ENCODE assay signal across 1 cellular context in the genomic region with DNA sequence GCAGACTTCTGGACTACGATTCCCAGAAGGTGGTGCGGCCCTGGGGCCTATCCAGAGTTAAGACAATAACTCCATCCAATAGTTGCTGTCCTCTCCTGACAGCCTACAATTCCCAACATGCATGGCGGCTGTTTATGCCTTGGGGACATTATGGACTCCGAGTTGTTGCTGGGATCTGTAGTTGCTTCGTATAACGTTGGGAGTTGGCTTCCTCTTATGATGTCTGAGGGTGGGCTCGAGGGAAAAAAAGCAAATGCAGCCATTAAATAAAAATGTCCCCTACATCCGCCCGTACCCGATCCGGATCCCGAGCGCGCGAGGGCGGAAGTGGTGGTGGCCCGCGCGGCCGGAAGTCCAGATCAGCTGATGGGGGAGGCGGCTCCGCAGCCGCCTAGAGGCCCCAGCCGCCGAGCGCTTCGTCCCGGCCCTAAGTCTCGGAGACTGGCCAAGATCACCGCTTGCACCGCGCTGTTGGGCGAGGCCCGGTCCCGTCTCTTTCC.
TF ChIP-seq lines count a peak whose summit lies in the region.

A gene with protein sequence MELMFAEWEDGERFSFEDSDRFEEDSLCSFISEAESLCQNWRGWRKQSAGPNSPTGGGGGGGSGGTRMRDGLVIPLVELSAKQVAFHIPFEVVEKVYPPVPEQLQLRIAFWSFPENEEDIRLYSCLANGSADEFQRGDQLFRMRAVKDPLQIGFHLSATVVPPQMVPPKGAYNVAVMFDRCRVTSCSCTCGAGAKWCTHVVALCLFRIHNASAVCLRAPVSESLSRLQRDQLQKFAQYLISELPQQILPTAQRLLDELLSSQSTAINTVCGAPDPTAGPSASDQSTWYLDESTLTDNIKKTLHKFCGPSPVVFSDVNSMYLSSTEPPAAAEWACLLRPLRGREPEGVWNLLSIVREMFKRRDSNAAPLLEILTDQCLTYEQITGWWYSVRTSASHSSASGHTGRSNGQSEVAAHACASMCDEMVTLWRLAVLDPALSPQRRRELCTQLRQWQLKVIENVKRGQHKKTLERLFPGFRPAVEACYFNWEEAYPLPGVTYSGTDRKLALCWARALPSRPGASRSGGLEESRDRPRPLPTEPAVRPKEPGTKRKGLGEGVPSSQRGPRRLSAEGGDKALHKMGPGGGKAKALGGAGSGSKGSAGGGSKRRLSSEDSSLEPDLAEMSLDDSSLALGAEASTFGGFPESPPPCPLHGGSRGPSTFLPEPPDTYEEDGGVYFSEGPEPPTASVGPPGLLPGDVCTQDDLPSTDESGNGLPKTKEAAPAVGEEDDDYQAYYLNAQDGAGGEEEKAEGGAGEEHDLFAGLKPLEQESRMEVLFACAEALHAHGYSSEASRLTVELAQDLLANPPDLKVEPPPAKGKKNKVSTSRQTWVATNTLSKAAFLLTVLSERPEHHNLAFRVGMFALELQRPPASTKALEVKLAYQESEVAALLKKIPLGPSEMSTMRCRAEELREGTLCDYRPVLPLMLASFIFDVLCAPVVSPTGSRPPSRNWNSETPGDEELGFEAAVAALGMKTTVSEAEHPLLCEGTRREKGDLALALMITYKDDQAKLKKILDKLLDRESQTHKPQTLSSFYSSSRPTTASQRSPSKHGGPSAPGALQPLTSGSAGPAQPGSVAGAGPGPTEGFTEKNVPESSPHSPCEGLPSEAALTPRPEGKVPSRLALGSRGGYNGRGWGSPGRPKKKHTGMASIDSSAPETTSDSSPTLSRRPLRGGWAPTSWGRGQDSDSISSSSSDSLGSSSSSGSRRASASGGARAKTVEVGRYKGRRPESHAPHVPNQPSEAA (N-terminal part only) (plus strand): TSS at position 386 of the 500 bp plus-strand sequence. CDS start 273 bp downstream, outside the sequence.

TF ChIP-seq in GM12878, 131 proteins besides CTCF, POLR2A, EP300 and RAD21 (continued from another document and continues in another):
- TF ChIP-seq, protein P1, sequence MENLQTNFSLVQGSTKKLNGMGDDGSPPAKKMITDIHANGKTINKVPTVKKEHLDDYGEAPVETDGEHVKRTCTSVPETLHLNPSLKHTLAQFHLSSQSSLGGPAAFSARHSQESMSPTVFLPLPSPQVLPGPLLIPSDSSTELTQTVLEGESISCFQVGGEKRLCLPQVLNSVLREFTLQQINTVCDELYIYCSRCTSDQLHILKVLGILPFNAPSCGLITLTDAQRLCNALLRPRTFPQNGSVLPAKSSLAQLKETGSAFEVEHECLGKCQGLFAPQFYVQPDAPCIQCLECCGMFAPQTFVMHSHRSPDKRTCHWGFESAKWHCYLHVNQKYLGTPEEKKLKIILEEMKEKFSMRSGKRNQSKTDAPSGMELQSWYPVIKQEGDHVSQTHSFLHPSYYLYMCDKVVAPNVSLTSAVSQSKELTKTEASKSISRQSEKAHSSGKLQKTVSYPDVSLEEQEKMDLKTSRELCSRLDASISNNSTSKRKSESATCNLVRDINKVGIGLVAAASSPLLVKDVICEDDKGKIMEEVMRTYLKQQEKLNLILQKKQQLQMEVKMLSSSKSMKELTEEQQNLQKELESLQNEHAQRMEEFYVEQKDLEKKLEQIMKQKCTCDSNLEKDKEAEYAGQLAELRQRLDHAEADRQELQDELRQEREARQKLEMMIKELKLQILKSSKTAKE (IDR thresholded peaks at IDR 0.05; ENCODE audit: low read depth, poor library complexity, severe bottlenecking) = peak; percentile 38
- peak; percentile 60; the same call in 1 of the 2 replicates for TF ChIP-seq TAF1 (IDR thresholded peaks at IDR 0.05; ENCODE audit: borderline replicate concordance, low read depth, low read length)
- TF ChIP-seq, protein P2, sequence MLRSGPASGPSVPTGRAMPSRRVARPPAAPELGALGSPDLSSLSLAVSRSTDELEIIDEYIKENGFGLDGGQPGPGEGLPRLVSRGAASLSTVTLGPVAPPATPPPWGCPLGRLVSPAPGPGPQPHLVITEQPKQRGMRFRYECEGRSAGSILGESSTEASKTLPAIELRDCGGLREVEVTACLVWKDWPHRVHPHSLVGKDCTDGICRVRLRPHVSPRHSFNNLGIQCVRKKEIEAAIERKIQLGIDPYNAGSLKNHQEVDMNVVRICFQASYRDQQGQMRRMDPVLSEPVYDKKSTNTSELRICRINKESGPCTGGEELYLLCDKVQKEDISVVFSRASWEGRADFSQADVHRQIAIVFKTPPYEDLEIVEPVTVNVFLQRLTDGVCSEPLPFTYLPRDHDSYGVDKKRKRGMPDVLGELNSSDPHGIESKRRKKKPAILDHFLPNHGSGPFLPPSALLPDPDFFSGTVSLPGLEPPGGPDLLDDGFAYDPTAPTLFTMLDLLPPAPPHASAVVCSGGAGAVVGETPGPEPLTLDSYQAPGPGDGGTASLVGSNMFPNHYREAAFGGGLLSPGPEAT (IDR thresholded peaks at IDR 0.05; ENCODE audit: low read depth) = peak; percentile 88
- TF ChIP-seq, protein P3, sequence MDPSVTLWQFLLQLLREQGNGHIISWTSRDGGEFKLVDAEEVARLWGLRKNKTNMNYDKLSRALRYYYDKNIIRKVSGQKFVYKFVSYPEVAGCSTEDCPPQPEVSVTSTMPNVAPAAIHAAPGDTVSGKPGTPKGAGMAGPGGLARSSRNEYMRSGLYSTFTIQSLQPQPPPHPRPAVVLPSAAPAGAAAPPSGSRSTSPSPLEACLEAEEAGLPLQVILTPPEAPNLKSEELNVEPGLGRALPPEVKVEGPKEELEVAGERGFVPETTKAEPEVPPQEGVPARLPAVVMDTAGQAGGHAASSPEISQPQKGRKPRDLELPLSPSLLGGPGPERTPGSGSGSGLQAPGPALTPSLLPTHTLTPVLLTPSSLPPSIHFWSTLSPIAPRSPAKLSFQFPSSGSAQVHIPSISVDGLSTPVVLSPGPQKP (IDR thresholded peaks at IDR 0.05; ENCODE audit: low read depth, low read length) = peak; percentile 82
- no peak for TF ChIP-seq SUPT20H (IDR thresholded peaks at IDR 0.05; ENCODE audit: borderline replicate concordance, control insufficient read depth, low read depth, low read length)
- TF ChIP-seq FOXK2 (IDR thresholded peaks at IDR 0.05) = peak; percentile 88
- TF ChIP-seq TCF12 (IDR thresholded peaks at IDR 0.05; ENCODE audit: low read depth, low read length) = no peak
- TF ChIP-seq ZNF24 (IDR thresholded peaks at IDR 0.05) = no peak
- no peak for TF ChIP-seq MTA3 (IDR thresholded peaks at IDR 0.05; ENCODE audit: borderline replicate concordance, low read length)
- TF ChIP-seq, protein P4, sequence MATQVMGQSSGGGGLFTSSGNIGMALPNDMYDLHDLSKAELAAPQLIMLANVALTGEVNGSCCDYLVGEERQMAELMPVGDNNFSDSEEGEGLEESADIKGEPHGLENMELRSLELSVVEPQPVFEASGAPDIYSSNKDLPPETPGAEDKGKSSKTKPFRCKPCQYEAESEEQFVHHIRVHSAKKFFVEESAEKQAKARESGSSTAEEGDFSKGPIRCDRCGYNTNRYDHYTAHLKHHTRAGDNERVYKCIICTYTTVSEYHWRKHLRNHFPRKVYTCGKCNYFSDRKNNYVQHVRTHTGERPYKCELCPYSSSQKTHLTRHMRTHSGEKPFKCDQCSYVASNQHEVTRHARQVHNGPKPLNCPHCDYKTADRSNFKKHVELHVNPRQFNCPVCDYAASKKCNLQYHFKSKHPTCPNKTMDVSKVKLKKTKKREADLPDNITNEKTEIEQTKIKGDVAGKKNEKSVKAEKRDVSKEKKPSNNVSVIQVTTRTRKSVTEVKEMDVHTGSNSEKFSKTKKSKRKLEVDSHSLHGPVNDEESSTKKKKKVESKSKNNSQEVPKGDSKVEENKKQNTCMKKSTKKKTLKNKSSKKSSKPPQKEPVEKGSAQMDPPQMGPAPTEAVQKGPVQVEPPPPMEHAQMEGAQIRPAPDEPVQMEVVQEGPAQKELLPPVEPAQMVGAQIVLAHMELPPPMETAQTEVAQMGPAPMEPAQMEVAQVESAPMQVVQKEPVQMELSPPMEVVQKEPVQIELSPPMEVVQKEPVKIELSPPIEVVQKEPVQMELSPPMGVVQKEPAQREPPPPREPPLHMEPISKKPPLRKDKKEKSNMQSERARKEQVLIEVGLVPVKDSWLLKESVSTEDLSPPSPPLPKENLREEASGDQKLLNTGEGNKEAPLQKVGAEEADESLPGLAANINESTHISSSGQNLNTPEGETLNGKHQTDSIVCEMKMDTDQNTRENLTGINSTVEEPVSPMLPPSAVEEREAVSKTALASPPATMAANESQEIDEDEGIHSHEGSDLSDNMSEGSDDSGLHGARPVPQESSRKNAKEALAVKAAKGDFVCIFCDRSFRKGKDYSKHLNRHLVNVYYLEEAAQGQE (IDR thresholded peaks at IDR 0.05; ENCODE audit: low read depth, low read length) = no peak
- TF ChIP-seq RFX5 (IDR thresholded peaks at IDR 0.05; ENCODE audit: low read depth, low read length) = peak; percentile 44; the same call in 1 of the 2 replicates
- 0 out of 2 replicates have a peak, but pooled peaks have one; percentile 33 for TF ChIP-seq ATF7 (IDR thresholded peaks at IDR 0.05; ENCODE audit: low read depth)
- no peak for TF ChIP-seq KLF5 (IDR thresholded peaks at IDR 0.05; ENCODE audit: partially characterized antibody)
- 0 out of 2 replicates have a peak, but pooled peaks have one; percentile 26 for TF ChIP-seq MTA2 (IDR thresholded peaks at IDR 0.05; ENCODE audit: low read depth)
- TF ChIP-seq CHD1 (IDR thresholded peaks at IDR 0.05; ENCODE audit: low read depth, low read length) = no peak
- TF ChIP-seq, protein P5, sequence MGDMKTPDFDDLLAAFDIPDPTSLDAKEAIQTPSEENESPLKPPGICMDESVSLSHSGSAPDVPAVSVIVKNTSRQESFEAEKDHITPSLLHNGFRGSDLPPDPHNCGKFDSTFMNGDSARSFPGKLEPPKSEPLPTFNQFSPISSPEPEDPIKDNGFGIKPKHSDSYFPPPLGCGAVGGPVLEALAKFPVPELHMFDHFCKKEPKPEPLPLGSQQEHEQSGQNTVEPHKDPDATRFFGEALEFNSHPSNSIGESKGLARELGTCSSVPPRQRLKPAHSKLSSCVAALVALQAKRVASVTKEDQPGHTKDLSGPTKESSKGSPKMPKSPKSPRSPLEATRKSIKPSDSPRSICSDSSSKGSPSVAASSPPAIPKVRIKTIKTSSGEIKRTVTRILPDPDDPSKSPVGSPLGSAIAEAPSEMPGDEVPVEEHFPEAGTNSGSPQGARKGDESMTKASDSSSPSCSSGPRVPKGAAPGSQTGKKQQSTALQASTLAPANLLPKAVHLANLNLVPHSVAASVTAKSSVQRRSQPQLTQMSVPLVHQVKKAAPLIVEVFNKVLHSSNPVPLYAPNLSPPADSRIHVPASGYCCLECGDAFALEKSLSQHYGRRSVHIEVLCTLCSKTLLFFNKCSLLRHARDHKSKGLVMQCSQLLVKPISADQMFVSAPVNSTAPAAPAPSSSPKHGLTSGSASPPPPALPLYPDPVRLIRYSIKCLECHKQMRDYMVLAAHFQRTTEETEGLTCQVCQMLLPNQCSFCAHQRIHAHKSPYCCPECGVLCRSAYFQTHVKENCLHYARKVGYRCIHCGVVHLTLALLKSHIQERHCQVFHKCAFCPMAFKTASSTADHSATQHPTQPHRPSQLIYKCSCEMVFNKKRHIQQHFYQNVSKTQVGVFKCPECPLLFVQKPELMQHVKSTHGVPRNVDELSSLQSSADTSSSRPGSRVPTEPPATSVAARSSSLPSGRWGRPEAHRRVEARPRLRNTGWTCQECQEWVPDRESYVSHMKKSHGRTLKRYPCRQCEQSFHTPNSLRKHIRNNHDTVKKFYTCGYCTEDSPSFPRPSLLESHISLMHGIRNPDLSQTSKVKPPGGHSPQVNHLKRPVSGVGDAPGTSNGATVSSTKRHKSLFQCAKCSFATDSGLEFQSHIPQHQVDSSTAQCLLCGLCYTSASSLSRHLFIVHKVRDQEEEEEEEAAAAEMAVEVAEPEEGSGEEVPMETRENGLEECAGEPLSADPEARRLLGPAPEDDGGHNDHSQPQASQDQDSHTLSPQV (IDR thresholded peaks at IDR 0.05) = no peak
- peak; percentile 82 for TF ChIP-seq SP1 (IDR thresholded peaks at IDR 0.05; ENCODE audit: low read depth, low read length)
- TF ChIP-seq, protein P6, sequence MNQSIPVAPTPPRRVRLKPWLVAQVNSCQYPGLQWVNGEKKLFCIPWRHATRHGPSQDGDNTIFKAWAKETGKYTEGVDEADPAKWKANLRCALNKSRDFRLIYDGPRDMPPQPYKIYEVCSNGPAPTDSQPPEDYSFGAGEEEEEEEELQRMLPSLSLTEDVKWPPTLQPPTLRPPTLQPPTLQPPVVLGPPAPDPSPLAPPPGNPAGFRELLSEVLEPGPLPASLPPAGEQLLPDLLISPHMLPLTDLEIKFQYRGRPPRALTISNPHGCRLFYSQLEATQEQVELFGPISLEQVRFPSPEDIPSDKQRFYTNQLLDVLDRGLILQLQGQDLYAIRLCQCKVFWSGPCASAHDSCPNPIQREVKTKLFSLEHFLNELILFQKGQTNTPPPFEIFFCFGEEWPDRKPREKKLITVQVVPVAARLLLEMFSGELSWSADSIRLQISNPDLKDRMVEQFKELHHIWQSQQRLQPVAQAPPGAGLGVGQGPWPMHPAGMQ (IDR thresholded peaks at IDR 0.05; ENCODE audit: borderline replicate concordance) = no peak
- no peak for TF ChIP-seq ZNF384 (IDR thresholded peaks at IDR 0.05; ENCODE audit: borderline replicate concordance, low read depth, low read length)
- no peak for TF ChIP-seq BRCA1 (IDR thresholded peaks at IDR 0.05; ENCODE audit: low read depth, low read length)
- TF ChIP-seq, protein P7, sequence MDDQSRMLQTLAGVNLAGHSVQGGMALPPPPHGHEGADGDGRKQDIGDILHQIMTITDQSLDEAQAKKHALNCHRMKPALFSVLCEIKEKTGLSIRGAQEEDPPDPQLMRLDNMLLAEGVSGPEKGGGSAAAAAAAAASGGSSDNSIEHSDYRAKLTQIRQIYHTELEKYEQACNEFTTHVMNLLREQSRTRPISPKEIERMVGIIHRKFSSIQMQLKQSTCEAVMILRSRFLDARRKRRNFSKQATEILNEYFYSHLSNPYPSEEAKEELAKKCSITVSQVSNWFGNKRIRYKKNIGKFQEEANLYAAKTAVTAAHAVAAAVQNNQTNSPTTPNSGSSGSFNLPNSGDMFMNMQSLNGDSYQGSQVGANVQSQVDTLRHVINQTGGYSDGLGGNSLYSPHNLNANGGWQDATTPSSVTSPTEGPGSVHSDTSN (IDR thresholded peaks at IDR 0.05; ENCODE audit: insufficient replicate concordance, low read depth, low read length) = peak; percentile 62
- no peak for TF ChIP-seq JUND (IDR thresholded peaks at IDR 0.05; ENCODE audit: low read depth, low read length)
- peak; percentile 87; the same call in 1 of the 2 replicates for TF ChIP-seq ZNF207 (IDR thresholded peaks at IDR 0.05; ENCODE audit: borderline replicate concordance)
- no peak for TF ChIP-seq HDGF (IDR thresholded peaks at IDR 0.05)
- no peak for TF ChIP-seq SMAD1 (IDR thresholded peaks at IDR 0.05; ENCODE audit: low read depth, partially characterized antibody)
- TF ChIP-seq TCF3 (IDR thresholded peaks at IDR 0.05; ENCODE audit: borderline replicate concordance, insufficient read depth, low read depth, low read length) = peak; percentile 44; the same call in 1 of the 2 replicates
- no peak for TF ChIP-seq CHD4 (IDR thresholded peaks at IDR 0.05)
- no peak for TF ChIP-seq HDAC2 (IDR thresholded peaks at IDR 0.05)
- no peak for TF ChIP-seq BMI1 (IDR thresholded peaks at IDR 0.05; ENCODE audit: borderline replicate concordance)
- TF ChIP-seq SRF (IDR thresholded peaks at IDR 0.05; ENCODE audit: low read depth in 2 of 2, low read length in 2 of 2) = no peak
- TF ChIP-seq BACH1 (IDR thresholded peaks at IDR 0.05; ENCODE audit: borderline replicate concordance) = peak; percentile 86
- TF ChIP-seq CBX3 (IDR thresholded peaks at IDR 0.05; ENCODE audit: borderline replicate concordance, low read depth) = no peak
- TF ChIP-seq GATAD2B (conservative IDR thresholded peaks at IDR 0.05; ENCODE audit: low read depth) = 0 out of 2 replicates have a peak, but pooled peaks have one; percentile 63
- TF ChIP-seq FOS (IDR thresholded peaks at IDR 0.05; ENCODE audit: borderline replicate concordance, extremely low read depth, insufficient read length) = peak; percentile 12
